ENCODE assay signal across 15 cellular contexts in the genomic region with DNA sequence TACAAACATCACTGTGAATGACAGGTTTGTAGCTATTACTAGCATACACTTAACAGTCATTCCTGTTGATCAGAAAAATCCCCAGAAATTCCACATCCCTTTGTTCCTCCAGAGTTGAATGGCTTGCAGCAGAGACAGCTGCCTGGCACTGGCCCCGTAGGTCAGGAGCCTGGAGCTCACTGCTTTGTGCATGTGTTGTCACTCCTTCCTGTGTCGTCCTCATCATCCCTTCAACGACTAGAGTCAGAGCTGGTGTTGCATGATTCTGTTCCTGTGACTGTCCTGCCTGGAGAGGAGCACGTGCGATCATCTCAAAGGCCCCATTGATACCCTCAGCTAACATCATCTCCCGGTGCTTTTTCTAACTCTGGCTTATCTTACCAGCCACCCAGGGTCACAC. TPM values are rescaled to one million over a fixed set of nuclear protein-coding genes. Genes with fewer than 3 reads are reported as not detected.
DNase-seq lines count a peak whose midpoint lies in the region; ATAC-seq and TF ChIP-seq lines count a peak whose summit lies in the region.
"Had no signal": no experiment of that assay in that cellular context is flagged by ENCODE, and none has a peak within 500 bp of the region (broad histone marks: within the 10 kb centered on the region; RNA-seq: fewer than 3 reads in every experiment).

No MANE protein-coding gene starts in this region.

- ATAC-seq in WTC11: peak; percentile 75
- no peak for ATAC-seq in left cardiac atrium
- no peak for ATAC-seq in GM21390 (IDR thresholded peaks at IDR 0.05; ENCODE audit: unreplicated experiment)
- ATAC-seq: SK-N-SH treated with all-trans-retinoic acid at 6 μM for 48 hours had no signal

- POLR2A ChIA-PET in WTC11 (lab: Charles Lee): no interaction called here

- peaks cover 28% of the 10 kb centered on the region for H3K9me3 Mint-ChIP-seq in WTC11

- peaks cover 31% of the 10 kb centered on the region for H3K36me3 Mint-ChIP-seq in WTC11
- H3K36me3 Mint-ChIP-seq: activated naive CD8-positive, alpha-beta T cell treated with anti-CD3 and anti-CD28 coated beads, Interleukin-2, amount 10 ng/mL, durations not matched to agents 7 days and 5 days had no signal

- peaks cover 51% of the 10 kb centered on the region for H3K4me1 Mint-ChIP-seq in WTC11
- H3K4me1 Mint-ChIP-seq: activated naive CD8-positive, alpha-beta T cell treated with anti-CD3 and anti-CD28 coated beads, Interleukin-2, amount 10 ng/mL, durations not matched to agents 7 days and 5 days had no signal

- TF ChIP-seq CTCF in WTC11 (IDR thresholded peaks at IDR 0.05): no peak

- no peaks in the 10 kb centered on the region for H3K27me3 Mint-ChIP-seq in WTC11 (ENCODE audit: low read depth)

- H3K27ac Mint-ChIP-seq in WTC11: peak overlapping the region; percentile 42
- H3K27ac Mint-ChIP-seq: activated naive CD8-positive, alpha-beta T cell treated with anti-CD3 and anti-CD28 coated beads, Interleukin-2, amount 10 ng/mL, durations not matched to agents 7 days and 5 days had no signal

- peak; percentile 79 for DNase-seq in COLO829 (ENCODE audit: low spot score)
- no peak for DNase-seq in WTC11 (ENCODE audit: low spot score)
- DNase-seq in globus pallidus (ENCODE audit: low spot score): peak; percentile 82
- DNase-seq in occipital lobe (lab: John Stamatoyannopoulos, UW): peak; percentile 43
- DNase-seq in NCI-H1694 (lab: John Stamatoyannopoulos, UW): no peak
- DNase-seq in NCI-H446 (lab: John Stamatoyannopoulos, UW): no peak
- no peak for DNase-seq in left cardiac atrium
- DNase-seq: activated naive CD8-positive, alpha-beta T cell treated with anti-CD3 and anti-CD28 coated beads, Interleukin-2, amount 10 ng/mL, durations not matched to agents 7 days and 5 days; colonic mucosa; foreskin fibroblast; Kasumi-1; NCI-H2081; WERI-Rb-1 had no signal

- H3K4me3 Mint-ChIP-seq in WTC11: no peak overlapping the region
- H3K4me3 Mint-ChIP-seq: activated naive CD8-positive, alpha-beta T cell treated with anti-CD3 and anti-CD28 coated beads, Interleukin-2, amount 10 ng/mL, durations not matched to agents 7 days and 5 days had no signal

- CTCF ChIA-PET in WTC11 (lab: Charles Lee): interaction anchor here (0.7 to 3.3 kb wide), 5 partner anchors 12 to 189 kb away, joined by 3 to 25 read pairs (median 3); no protein-coding TSS in a partner anchor

- intact Hi-C loops in left cardiac atrium (cut with DNase I): no loop called here

TF ChIP-seq in WTC11, 78 proteins besides CTCF, POLR2A, EP300 and RAD21 (continues in another document):
- TF ChIP-seq ZNF138 (CRISPR knock-in tag; conservative IDR thresholded peaks at IDR 0.05) (no peak), NFE2L1 (CRISPR knock-in tag; IDR thresholded peaks at IDR 0.05) (no peak), CREB1 (CRISPR knock-in tag; IDR thresholded peaks at IDR 0.05) (no peak), ZNF317 (CRISPR knock-in tag; IDR thresholded peaks at IDR 0.05; ENCODE audit: borderline replicate concordance, low read depth) (no peak), ZNF121 (CRISPR knock-in tag; IDR thresholded peaks at IDR 0.05) (no peak), NR3C1 (CRISPR knock-in tag; conservative IDR thresholded peaks at IDR 0.05; ENCODE audit: low read depth) (no peak), NR1H2 (CRISPR knock-in tag; IDR thresholded peaks at IDR 0.05) (no peak), SMAD4 (CRISPR knock-in tag; IDR thresholded peaks at IDR 0.05) (no peak), ZNF671 (CRISPR knock-in tag; IDR thresholded peaks at IDR 0.05) (no peak), NFATC4 (CRISPR knock-in tag; IDR thresholded peaks at IDR 0.05) (no peak)
- TF ChIP-seq, protein P1, sequence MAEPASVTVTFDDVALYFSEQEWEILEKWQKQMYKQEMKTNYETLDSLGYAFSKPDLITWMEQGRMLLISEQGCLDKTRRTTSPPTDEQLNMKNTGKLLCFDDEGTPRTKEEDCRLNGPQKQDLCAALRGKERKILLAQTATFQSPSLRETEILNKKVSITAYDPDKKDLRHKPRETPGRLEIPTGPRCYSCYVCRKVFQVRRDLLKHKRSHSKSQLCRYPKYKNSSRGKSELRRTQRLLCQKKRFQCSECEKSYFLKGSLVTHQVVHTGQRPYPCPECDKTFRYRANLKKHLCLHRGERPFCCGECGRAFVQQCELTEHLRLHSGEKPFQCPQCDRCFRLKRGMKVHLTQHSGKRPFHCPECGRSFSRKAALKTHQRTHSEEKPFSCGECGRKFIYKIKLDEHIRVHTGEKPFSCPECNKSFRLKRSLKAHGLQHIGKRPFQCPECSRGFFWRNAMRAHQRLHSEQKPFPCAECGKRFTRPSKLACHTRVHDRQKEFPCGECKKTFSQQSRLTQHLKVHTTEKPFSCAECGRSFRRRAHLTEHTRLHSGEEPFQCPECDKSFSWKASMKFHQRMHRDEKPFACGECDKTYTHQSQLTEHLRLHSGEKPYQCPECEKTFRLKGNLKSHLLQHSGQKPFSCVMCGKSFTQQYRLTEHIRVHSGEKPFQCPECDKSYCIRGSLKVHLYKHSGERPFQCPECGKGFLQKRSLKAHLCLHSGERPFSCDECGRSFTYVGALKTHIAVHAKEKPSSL (CRISPR knock-in tag; conservative IDR thresholded peaks at IDR 0.05): no peak
- TF ChIP-seq, protein P2, sequence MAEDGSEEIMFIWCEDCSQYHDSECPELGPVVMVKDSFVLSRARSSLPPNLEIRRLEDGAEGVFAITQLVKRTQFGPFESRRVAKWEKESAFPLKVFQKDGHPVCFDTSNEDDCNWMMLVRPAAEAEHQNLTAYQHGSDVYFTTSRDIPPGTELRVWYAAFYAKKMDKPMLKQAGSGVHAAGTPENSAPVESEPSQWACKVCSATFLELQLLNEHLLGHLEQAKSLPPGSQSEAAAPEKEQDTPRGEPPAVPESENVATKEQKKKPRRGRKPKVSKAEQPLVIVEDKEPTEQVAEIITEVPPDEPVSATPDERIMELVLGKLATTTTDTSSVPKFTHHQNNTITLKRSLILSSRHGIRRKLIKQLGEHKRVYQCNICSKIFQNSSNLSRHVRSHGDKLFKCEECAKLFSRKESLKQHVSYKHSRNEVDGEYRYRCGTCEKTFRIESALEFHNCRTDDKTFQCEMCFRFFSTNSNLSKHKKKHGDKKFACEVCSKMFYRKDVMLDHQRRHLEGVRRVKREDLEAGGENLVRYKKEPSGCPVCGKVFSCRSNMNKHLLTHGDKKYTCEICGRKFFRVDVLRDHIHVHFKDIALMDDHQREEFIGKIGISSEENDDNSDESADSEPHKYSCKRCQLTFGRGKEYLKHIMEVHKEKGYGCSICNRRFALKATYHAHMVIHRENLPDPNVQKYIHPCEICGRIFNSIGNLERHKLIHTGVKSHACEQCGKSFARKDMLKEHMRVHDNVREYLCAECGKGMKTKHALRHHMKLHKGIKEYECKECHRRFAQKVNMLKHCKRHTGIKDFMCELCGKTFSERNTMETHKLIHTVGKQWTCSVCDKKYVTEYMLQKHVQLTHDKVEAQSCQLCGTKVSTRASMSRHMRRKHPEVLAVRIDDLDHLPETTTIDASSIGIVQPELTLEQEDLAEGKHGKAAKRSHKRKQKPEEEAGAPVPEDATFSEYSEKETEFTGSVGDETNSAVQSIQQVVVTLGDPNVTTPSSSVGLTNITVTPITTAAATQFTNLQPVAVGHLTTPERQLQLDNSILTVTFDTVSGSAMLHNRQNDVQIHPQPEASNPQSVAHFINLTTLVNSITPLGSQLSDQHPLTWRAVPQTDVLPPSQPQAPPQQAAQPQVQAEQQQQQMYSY (CRISPR knock-in tag; IDR thresholded peaks at IDR 0.05): no peak; the same call in 1 of the 2 replicates
- TF ChIP-seq, protein P3, sequence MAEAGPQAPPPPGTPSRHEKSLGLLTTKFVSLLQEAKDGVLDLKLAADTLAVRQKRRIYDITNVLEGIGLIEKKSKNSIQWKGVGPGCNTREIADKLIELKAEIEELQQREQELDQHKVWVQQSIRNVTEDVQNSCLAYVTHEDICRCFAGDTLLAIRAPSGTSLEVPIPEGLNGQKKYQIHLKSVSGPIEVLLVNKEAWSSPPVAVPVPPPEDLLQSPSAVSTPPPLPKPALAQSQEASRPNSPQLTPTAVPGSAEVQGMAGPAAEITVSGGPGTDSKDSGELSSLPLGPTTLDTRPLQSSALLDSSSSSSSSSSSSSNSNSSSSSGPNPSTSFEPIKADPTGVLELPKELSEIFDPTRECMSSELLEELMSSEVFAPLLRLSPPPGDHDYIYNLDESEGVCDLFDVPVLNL (CRISPR knock-in tag; IDR thresholded peaks at IDR 0.05; ENCODE audit: borderline replicate concordance, low read depth): no peak
- TF ChIP-seq, protein P4, sequence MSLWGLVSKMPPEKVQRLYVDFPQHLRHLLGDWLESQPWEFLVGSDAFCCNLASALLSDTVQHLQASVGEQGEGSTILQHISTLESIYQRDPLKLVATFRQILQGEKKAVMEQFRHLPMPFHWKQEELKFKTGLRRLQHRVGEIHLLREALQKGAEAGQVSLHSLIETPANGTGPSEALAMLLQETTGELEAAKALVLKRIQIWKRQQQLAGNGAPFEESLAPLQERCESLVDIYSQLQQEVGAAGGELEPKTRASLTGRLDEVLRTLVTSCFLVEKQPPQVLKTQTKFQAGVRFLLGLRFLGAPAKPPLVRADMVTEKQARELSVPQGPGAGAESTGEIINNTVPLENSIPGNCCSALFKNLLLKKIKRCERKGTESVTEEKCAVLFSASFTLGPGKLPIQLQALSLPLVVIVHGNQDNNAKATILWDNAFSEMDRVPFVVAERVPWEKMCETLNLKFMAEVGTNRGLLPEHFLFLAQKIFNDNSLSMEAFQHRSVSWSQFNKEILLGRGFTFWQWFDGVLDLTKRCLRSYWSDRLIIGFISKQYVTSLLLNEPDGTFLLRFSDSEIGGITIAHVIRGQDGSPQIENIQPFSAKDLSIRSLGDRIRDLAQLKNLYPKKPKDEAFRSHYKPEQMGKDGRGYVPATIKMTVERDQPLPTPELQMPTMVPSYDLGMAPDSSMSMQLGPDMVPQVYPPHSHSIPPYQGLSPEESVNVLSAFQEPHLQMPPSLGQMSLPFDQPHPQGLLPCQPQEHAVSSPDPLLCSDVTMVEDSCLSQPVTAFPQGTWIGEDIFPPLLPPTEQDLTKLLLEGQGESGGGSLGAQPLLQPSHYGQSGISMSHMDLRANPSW (CRISPR knock-in tag; conservative IDR thresholded peaks at IDR 0.05; ENCODE audit: low read depth): no peak
- TF ChIP-seq, protein P5, sequence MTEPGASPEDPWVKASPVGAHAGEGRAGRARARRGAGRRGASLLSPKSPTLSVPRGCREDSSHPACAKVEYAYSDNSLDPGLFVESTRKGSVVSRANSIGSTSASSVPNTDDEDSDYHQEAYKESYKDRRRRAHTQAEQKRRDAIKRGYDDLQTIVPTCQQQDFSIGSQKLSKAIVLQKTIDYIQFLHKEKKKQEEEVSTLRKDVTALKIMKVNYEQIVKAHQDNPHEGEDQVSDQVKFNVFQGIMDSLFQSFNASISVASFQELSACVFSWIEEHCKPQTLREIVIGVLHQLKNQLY (CRISPR knock-in tag; IDR thresholded peaks at IDR 0.05): no peak

RNA-seq across cellular contexts. Expression of a gene that starts 58.3 kb away (rescaled TPM):
- total RNA-seq in WTC11 (2021) (12.6 to 14.5 TPM (median 14.5 TPM) in 3 replicates), occipital lobe (58.8 TPM), left cardiac atrium (10 to 100 TPM in 1 of 2 donors, 1 to 10 TPM in 1; 4.7 to 10.8 TPM)

Comparison
In these comparisons a context has a peak if more than half of its experiments do, and no peak if none do; other contexts are left out.
1. DNase-seq: peak in COLO829 (single experiment), globus pallidus (single experiment) and occipital lobe (single experiment); none in WTC11 (single experiment), NCI-H1694 (single experiment), NCI-H446 (0 of 2) and left cardiac atrium (single experiment).